Comparison of ENCODE assay signal across 20 cellular contexts in genomic region chr17:72333570-72333969, GRCh38.
"Had no signal": no experiment of that assay in that cellular context is flagged by ENCODE, and none has a peak within 500 bp of the region (broad histone marks: within the 10 kb centered on the region; RNA-seq: fewer than 3 reads in every experiment).

No MANE protein-coding gene starts in this region.

- DNase-seq: Karpas-422, KG1, NCI-H1092, NCI-H1105 treated with DMSO at 0.1 percent for 48 hours, NCI-H1417 treated with DMSO at 0.1 percent for 48 hours, NCI-H146, NCI-H1694 treated with DMSO at 0.1 percent for 48 hours, NCI-H1930, NCI-H2081, NCI-H2107, NCI-H2227 treated with DMSO at 0.1 percent for 48 hours, NCI-H526 treated with DMSO at 0.1 percent for 48 hours, NCI-H748 treated with DMSO at 0.1 percent for 48 hours, Right ventricle myocardium superior, RPMI8226, SIG-M5 had no signal

- H3K36me3 ChIP-seq: MG63, SJSA1 had no signal

- H3K27ac ChIP-seq: HL-60, SJSA1, SK-N-MC had no signal

- H3K9me3 ChIP-seq: MG63, SJSA1 had no signal

- H3K4me3 ChIP-seq: MG63, SJSA1, SK-N-MC had no signal
